ENCODE assay signal across 8 cellular contexts in genomic region chr10:6145979-6146432, GRCh38. TPM values are rescaled to one million over a fixed set of nuclear protein-coding genes. Genes with fewer than 3 reads are reported as not detected.
DNase-seq lines count a peak whose midpoint lies in the region; TF ChIP-seq lines count a peak whose summit lies in the region.

No MANE protein-coding gene starts in this region.

- H3K36me3 ChIP-seq in HAP-1 (replicated peaks) (peaks cover 5% of the 10 kb centered on the region; the same call in 1 of the 2 replicates), right atrium auricular region (no peaks in the 10 kb centered on the region)

- in situ Hi-C loops in HAP-1 (cut with MboI; ENCODE audit: low sequenced_read_pairs): no loop called here

- H3K9me3 ChIP-seq in HAP-1 (no peaks in the 10 kb centered on the region), right atrium auricular region (no peaks in the 10 kb centered on the region)

- H3K27me3 ChIP-seq in HAP-1 (ENCODE audit: low read depth) (no peaks in the 10 kb centered on the region), right atrium auricular region (no peaks in the 10 kb centered on the region)

- DNase-seq in HAP-1 (ENCODE audit: low spot score in 2 of 2) (no peak), right atrium auricular region (ENCODE audit: low spot score) (no peak), DMS53 (lab: John Stamatoyannopoulos, UW) (no peak), putamen (ENCODE audit: low spot score) (no peak), UCSD-AML1 (lab: John Stamatoyannopoulos, UW; ENCODE audit: unreplicated experiment) (no peak), EL (no peak)

- H3K4me1 ChIP-seq in HAP-1 (peaks cover 7% of the 10 kb centered on the region; the same call in 1 of the 2 replicates), right atrium auricular region (peaks cover 3 to 26% of the 10 kb centered on the region in 2 donors)

- no peak for TF ChIP-seq CTCF in VCaP (conservative IDR thresholded peaks at IDR 0.05)
- TF ChIP-seq CTCF in right atrium auricular region (IDR thresholded peaks at IDR 0.05): no peak

- H3K4me3 ChIP-seq in HAP-1 (peak overlapping the region; percentile 64), right atrium auricular region (peak overlapping the region; percentile 84 to 87), skin epidermis (peak overlapping the region; percentile 60 to 86 (median 78))

- H3K27ac ChIP-seq in VCaP (peak overlapping the region; percentile 67; the same call in 1 of the 2 replicates), right atrium auricular region (peak overlapping the region; percentile 82 to 92), skin epidermis (peak overlapping the region in 13 of 21 experiments; percentile 82 to 95 (median 90))

RNA-seq across cellular contexts. Expression of gene PFKFB3, which starts 56.7 kb away (rescaled TPM):
- 10 to 100 TPM in 1 of 2 donors, 1 to 10 TPM in 1; 9.4 to 16.5 TPM for total RNA-seq in right atrium auricular region

RNA-seq across cellular contexts. Expression of gene RBM17, which starts 57.2 kb away (rescaled TPM):
- total RNA-seq in right atrium auricular region: 10 to 100 TPM; 27.4 to 30.1 TPM
